In the genomic region with DNA sequence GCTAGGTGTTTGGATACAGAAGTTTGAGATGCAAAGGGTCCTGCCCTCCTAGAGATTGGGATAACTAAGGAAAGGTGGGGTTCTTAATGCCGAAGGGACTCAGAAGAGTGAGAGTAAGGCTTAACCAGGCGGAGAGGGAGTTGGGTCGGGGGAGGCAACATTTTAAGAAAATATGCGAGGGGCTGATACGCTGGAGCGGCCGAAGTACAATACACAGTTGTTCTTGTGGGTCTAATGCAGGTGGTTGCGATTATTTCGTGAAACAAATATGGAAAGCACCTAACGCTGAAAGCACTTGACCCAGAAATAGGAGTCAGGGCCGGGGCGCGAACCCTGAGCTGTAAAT, we compare ENCODE assay signal across 8 cellular contexts. TPM values are rescaled to one million over a fixed set of nuclear protein-coding genes. Genes with fewer than 3 reads are reported as not detected.
DNase-seq lines count a peak whose midpoint lies in the region; ATAC-seq, FAIRE-seq and TF ChIP-seq lines count a peak whose summit lies in the region.

No MANE protein-coding gene starts in this region.

- ATAC-seq in GM18505 (IDR thresholded peaks at IDR 0.05; ENCODE audit: unreplicated experiment) (peak; percentile 6), HG02852 (IDR thresholded peaks at IDR 0.05; ENCODE audit: unreplicated experiment) (peak; percentile 22), right lobe of liver (peak in 2 of 4 donors; percentile 2 to 3), upper lobe of right lung (no peak), HG03196 (IDR thresholded peaks at IDR 0.05; ENCODE audit: unreplicated experiment) (no peak)
- peak; percentile 5 for ATAC-seq in activated naive CD8-positive, alpha-beta T cell treated with anti-CD3 and anti-CD28 coated beads, Interleukin-2, amount 50 U/mL, for 24 hours

- H3K4me3 ChIP-seq in right lobe of liver (peak overlapping the region; percentile 85 to 92 (median 88)), upper lobe of right lung (peak overlapping the region; percentile 70)

- no peak for DNase-seq in activated naive CD8-positive, alpha-beta T cell treated with anti-CD3 and anti-CD28 coated beads, Interleukin-2, amount 50 U/mL, for 24 hours
- DNase-seq in right lobe of liver, result no peak
- no peak for DNase-seq in upper lobe of right lung
- no peak for DNase-seq in GM19239 (ENCODE audit: insufficient read length, low spot score)
- DNase-seq in CD1c-positive myeloid dendritic cell (ENCODE audit: extremely low spot score), result no peak

- peaks cover 42% of the 10 kb centered on the region for H3K4me1 Mint-ChIP-seq in activated naive CD8-positive, alpha-beta T cell treated with anti-CD3 and anti-CD28 coated beads, Interleukin-2, amount 50 U/mL, for 24 hours

- peaks cover 2% of the 10 kb centered on the region for H3K27me3 Mint-ChIP-seq in activated naive CD8-positive, alpha-beta T cell treated with anti-CD3 and anti-CD28 coated beads, Interleukin-2, amount 50 U/mL, for 24 hours

- no peak for TF ChIP-seq POLR2A in GM18505 (IDR thresholded peaks at IDR 0.05; ENCODE audit: borderline replicate concordance, extremely low read depth, insufficient read depth, insufficient read length)
- TF ChIP-seq POLR2A in right lobe of liver (IDR thresholded peaks at IDR 0.05), result no peak

- peak overlapping the region; percentile 99 for H3K4me3 Mint-ChIP-seq in activated naive CD8-positive, alpha-beta T cell treated with anti-CD3 and anti-CD28 coated beads, Interleukin-2, amount 50 U/mL, for 24 hours

- peak overlapping the region; percentile 97 for H3K27ac Mint-ChIP-seq in activated naive CD8-positive, alpha-beta T cell treated with anti-CD3 and anti-CD28 coated beads, Interleukin-2, amount 50 U/mL, for 24 hours

- intact Hi-C loops in right lobe of liver (cut with DNase I) (no loop called here), upper lobe of right lung (cut with DNase I) (no loop called here)

- H3K36me3 Mint-ChIP-seq in activated naive CD8-positive, alpha-beta T cell treated with anti-CD3 and anti-CD28 coated beads, Interleukin-2, amount 50 U/mL, for 24 hours (ENCODE audit: low read depth), result peaks cover 21% of the 10 kb centered on the region

- H3K27ac ChIP-seq in right lobe of liver (peak overlapping the region; percentile 86 to 91 (median 86)), upper lobe of right lung (peak overlapping the region; percentile 92)

- H3K36me3 ChIP-seq in right lobe of liver, result peaks cover 0 to 4% (median 0%) of the 10 kb centered on the region in 4 donors
- H3K36me3 ChIP-seq in upper lobe of right lung, result peaks cover 10% of the 10 kb centered on the region

- H3K9me3 Mint-ChIP-seq in activated naive CD8-positive, alpha-beta T cell treated with anti-CD3 and anti-CD28 coated beads, Interleukin-2, amount 50 U/mL, for 24 hours, result no peaks in the 10 kb centered on the region

- H3K4me1 ChIP-seq in right lobe of liver, result peaks cover 0 to 22% (median 7%) of the 10 kb centered on the region in 4 donors
- H3K4me1 ChIP-seq in upper lobe of right lung, result peaks cover 25% of the 10 kb centered on the region

- no peak for FAIRE-seq in GM19239 (lab: Jason Lieb, UNC)

- 20% methylated on average over 10 of the region's 13 CpGs for WGBS in right lobe of liver (ENCODE audit: insufficient coverage, low coverage, low lambda C conversion rate, missing lambda C conversion rate)

- no peak for TF ChIP-seq CTCF in right lobe of liver (IDR thresholded peaks at IDR 0.05)
- no peak for TF ChIP-seq CTCF in upper lobe of right lung (IDR thresholded peaks at IDR 0.05)

- H3K9me3 ChIP-seq in right lobe of liver (no peaks in the 10 kb centered on the region), upper lobe of right lung (no peaks in the 10 kb centered on the region)

- H3K27me3 ChIP-seq in right lobe of liver (no peaks in the 10 kb centered on the region), upper lobe of right lung (no peaks in the 10 kb centered on the region)

RNA-seq across cellular contexts. Expression of a gene that starts 0.3 kb away (rescaled TPM):
- total RNA-seq in right lobe of liver (10 to 100 TPM; 28.9 to 63.4 (median 36.0) TPM), upper lobe of right lung (79.4 TPM)

Comparison
In these comparisons a context has a peak if more than half of its experiments do, and no peak if none do; other contexts are left out.
1. ATAC-seq: peak in GM18505 (single experiment), HG02852 (single experiment) and activated naive CD8-positive, alpha-beta T cell treated with anti-CD3 and anti-CD28 coated beads, Interleukin-2, amount 50 U/mL, for 24 hours (single experiment); none in upper lobe of right lung (single experiment) and HG03196 (single experiment).